In the genomic region with DNA sequence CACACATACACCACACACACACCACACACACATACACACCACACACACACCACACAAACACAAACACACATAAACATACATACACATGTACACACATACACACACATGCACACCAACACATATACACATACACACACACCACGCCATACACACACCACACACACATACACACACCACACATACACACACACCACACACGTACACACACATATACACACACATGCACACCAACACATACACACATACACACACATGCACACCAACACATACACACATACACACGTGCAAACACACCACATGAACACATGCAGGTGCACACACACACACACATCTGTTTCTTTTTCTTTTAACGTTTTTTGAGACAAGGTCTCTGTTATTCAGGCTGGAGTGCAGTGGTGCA, we compare ENCODE assay signal across 25 cellular contexts.
"Had no signal": no experiment of that assay in that cellular context is flagged by ENCODE, and none has a peak within 500 bp of the region (broad histone marks: within the 10 kb centered on the region; RNA-seq: fewer than 3 reads in every experiment).

No MANE protein-coding gene starts in this region.

- H3K4me3 ChIP-seq: adrenal gland, breast epithelium, esophagus squamous epithelium, gastrocnemius medialis, pancreas, skin epidermis, thyroid gland had no signal

- H3K4me3 Mint-ChIP-seq: activated T-cell treated with anti-CD3 and anti-CD28 coated beads, Interleukin-2, amount 50 U/mL, for 72 hours; endodermal cell; natural killer cell; stimulated activated naive CD8-positive, alpha-beta T cell treated with anti-CD3 and anti-CD28 coated beads, Interleukin-15, Interleukin-2, amounts not matched to agents 100 ng/mL and 50 ng/mL, for 24 hours; T-helper 2 cell treated with Interferon-gamma antibody and Interleukin-4, amounts not matched to agents 5 μg/mL and 100 μg/mL, for 36 hours had no signal

- H3K36me3 Mint-ChIP-seq: natural killer cell had no signal

- DNase-seq: activated CD4-positive, alpha-beta T cell treated with anti-CD3 and anti-CD28 coated beads for 1 hour; activated CD4-positive, alpha-beta T cell treated with anti-CD3 and anti-CD28 coated beads, Interleukin-2, amount 50 U/mL, for 4 hours; activated effector memory CD4-positive, alpha-beta T cell treated with Interleukin-2 at 50 U/mL for 16 hours; activated naive CD4-positive, alpha-beta T cell treated with anti-CD3 and anti-CD28 coated beads, Interleukin-2, amount 50 U/mL, for 16 hours; activated T-cell treated with anti-CD3 and anti-CD28 coated beads, Interleukin-2, amount 50 U/mL, for 72 hours; adrenal gland; cortex of kidney; endodermal cell; esophagus squamous epithelium; gastrocnemius medialis; hypothalamus; left ventricle myocardium superior; mammary epithelial cell; midbrain; natural killer cell; pancreas; right cardiac atrium; stimulated activated CD4-positive, alpha-beta T cell treated with anti-CD3 and anti-CD28 coated beads, Interleukin-1b, Interleukin-23, amount 100 ng/mL, for 48 hours; substantia nigra; thyroid gland had no signal

- ATAC-seq: activated T-cell treated with anti-CD3 and anti-CD28 coated beads, Interleukin-2, amount 50 U/mL, for 72 hours; gastrocnemius medialis; left ventricle myocardium superior; right cardiac atrium had no signal

- H3K9me3 Mint-ChIP-seq: endodermal cell had no signal

- H3K27ac Mint-ChIP-seq: activated T-cell treated with anti-CD3 and anti-CD28 coated beads, Interleukin-2, amount 50 U/mL, for 72 hours; endodermal cell; natural killer cell; stimulated activated naive CD8-positive, alpha-beta T cell treated with anti-CD3 and anti-CD28 coated beads, Interleukin-15, Interleukin-2, amounts not matched to agents 100 ng/mL and 50 ng/mL, for 24 hours; T-helper 2 cell treated with Interferon-gamma antibody and Interleukin-4, amounts not matched to agents 5 μg/mL and 100 μg/mL, for 36 hours had no signal

- H3K27me3 ChIP-seq: adrenal gland, breast epithelium, pancreas, thyroid gland had no signal

- FAIRE-seq: pancreas had no signal

- H3K36me3 ChIP-seq: adrenal gland, breast epithelium, esophagus squamous epithelium, gastrocnemius medialis, pancreas, thyroid gland had no signal

- H3K9me3 ChIP-seq: adrenal gland, breast epithelium, esophagus squamous epithelium, gastrocnemius medialis, pancreas, thyroid gland had no signal

- H3K4me1 ChIP-seq: breast epithelium, esophagus squamous epithelium, gastrocnemius medialis, thyroid gland had no signal

- H3K27ac ChIP-seq: adrenal gland, breast epithelium, esophagus squamous epithelium, gastrocnemius medialis, pancreas, skin epidermis, thyroid gland, VCaP had no signal
